22 cellular contexts compared by ENCODE assay signal in genomic region chr7:50718876-50719275, GRCh38.
DNase-seq lines count a peak whose midpoint lies in the region; ATAC-seq, FAIRE-seq and TF ChIP-seq lines count a peak whose summit lies in the region.
"Had no signal": no experiment of that assay in that cellular context is flagged by ENCODE, and none has a peak within 500 bp of the region (broad histone marks: within the 10 kb centered on the region; RNA-seq: fewer than 3 reads in every experiment).

No MANE protein-coding gene starts in this region.

- H3K79me2 ChIP-seq in HepG2 (ENCODE audit: insufficient read depth, low read length) (no peaks in the 10 kb centered on the region), mammary epithelial cell (ENCODE audit: insufficient read depth, low read length) (no peaks in the 10 kb centered on the region)

- dilution Hi-C loops in mammary epithelial cell (cut with HindIII; ENCODE audit: low sequenced_read_pairs): no loop called here

- FAIRE-seq in HepG2 (lab: Jason Lieb, UNC): no peak
- FAIRE-seq: GM12878 had no signal

- H4K20me1 ChIP-seq in HepG2 (ENCODE audit: insufficient read depth, low read length) (no peaks in the 10 kb centered on the region), mammary epithelial cell (ENCODE audit: insufficient read depth, low read length) (no peaks in the 10 kb centered on the region)

- TF ChIP-seq CTCF in HepG2 (CRISPR knock-in tag; IDR thresholded peaks at IDR 0.05): no peak
- TF ChIP-seq CTCF in right lobe of liver (IDR thresholded peaks at IDR 0.05): no peak
- no peak for TF ChIP-seq CTCF in mammary epithelial cell (conservative IDR thresholded peaks at IDR 0.05 in 1 of 2, IDR thresholded peaks at IDR 0.05 in 1 of 2; ENCODE audit: extremely low read depth in 1 of 2, insufficient read depth in 1 of 2, low read depth in 1 of 2, low read length in 2 of 2)

- H2AFZ ChIP-seq in HepG2 (ENCODE audit: low read length): no peak overlapping the region
- no peak overlapping the region for H2AFZ ChIP-seq in mammary epithelial cell (ENCODE audit: low read depth, low read length)

- BruUV-seq in HepG2 (replicated peaks; lab: Mats Ljungman, UMichigan) (no TSS peak), mammary epithelial cell (replicated peaks; lab: Mats Ljungman, UMichigan) (no TSS peak)

- 2% methylated on average over 2 of the region's 2 CpGs for WGBS in HepG2 (ENCODE audit: low lambda C conversion rate)
- WGBS in right lobe of liver (ENCODE audit: insufficient coverage, low coverage, low lambda C conversion rate, missing lambda C conversion rate): 30% methylated on average over 1 of the region's 2 CpGs
- 83% methylated on average over 2 of the region's 2 CpGs for WGBS in mammary epithelial cell (ENCODE audit: low coverage, missing lambda C conversion rate)

- no peak overlapping the region for H3K9ac ChIP-seq in HepG2 (ENCODE audit: insufficient read depth, low read depth, low read length)
- no peak overlapping the region for H3K9ac ChIP-seq in mammary epithelial cell (ENCODE audit: insufficient read depth, low read length)
- H3K9ac ChIP-seq: BLaER1 had no signal

- POLR2A ChIA-PET in HepG2 (lab: Yijun Ruan, JAX): no interaction called here

- H3K9me3 ChIP-seq in HepG2 (ENCODE audit: low read length) (no peaks in the 10 kb centered on the region), right lobe of liver (no peaks in the 10 kb centered on the region), mammary epithelial cell (replicated peaks; ENCODE audit: insufficient read depth, low read length) (no peaks in the 10 kb centered on the region)
- H3K9me3 ChIP-seq: left ventricle myocardium inferior had no signal

- H3K27ac ChIP-seq in HepG2 (ENCODE audit: extremely low read length, insufficient read depth, low read length) (peak overlapping the region; percentile 27), right lobe of liver (no peak overlapping the region), mammary epithelial cell (ENCODE audit: insufficient read depth, low read depth, low read length) (no peak overlapping the region)
- H3K27ac ChIP-seq: left ventricle myocardium inferior, WERI-Rb-1 had no signal

- H3K4me1 ChIP-seq in HepG2 (ENCODE audit: insufficient read depth, low read length): peaks cover 24% of the 10 kb centered on the region
- H3K4me1 ChIP-seq in right lobe of liver: peaks cover 0 to 22% (median 7%) of the 10 kb centered on the region in 4 donors
- peaks cover 7% of the 10 kb centered on the region for H3K4me1 ChIP-seq in mammary epithelial cell (ENCODE audit: insufficient read depth, low read length)

- TF ChIP-seq EP300 in HepG2 (IDR thresholded peaks at IDR 0.05; ENCODE audit: low read depth in 2 of 2, low read length in 2 of 2) (peak in 1 of 2 experiments; percentile 33; a peak in 1 of 4 replicates), HepG2 (CRISPR knock-in tag; IDR thresholded peaks at IDR 0.05; ENCODE audit: borderline replicate concordance) (no peak)

- H3K36me3 ChIP-seq in HepG2 (replicated peaks in 1 of 2; ENCODE audit: control insufficient read depth in 1 of 2, insufficient read depth in 2 of 2, low read length in 2 of 2) (no peaks in the 10 kb centered on the region), right lobe of liver (no peaks in the 10 kb centered on the region), mammary epithelial cell (ENCODE audit: insufficient read depth, low read length) (no peaks in the 10 kb centered on the region)
- H3K36me3 ChIP-seq: left ventricle myocardium inferior, WERI-Rb-1 had no signal

- no peak for TF ChIP-seq RAD21 in HepG2 (CRISPR knock-in tag; IDR thresholded peaks at IDR 0.05)

- CTCF ChIA-PET in HepG2 (lab: Yijun Ruan, JAX; ENCODE audit: low intra/inter-chr PET ratio, low total read pairs) (no interaction called here), mammary epithelial cell (lab: Charles Lee; ENCODE audit: low non-redundant PET) (no interaction called here)

- DNase-seq in HepG2 (ENCODE audit: low spot score) (peak; percentile 59), right lobe of liver (no peak), NCI-H510A (lab: John Stamatoyannopoulos, UW) (peak; percentile 41), left colon (no peak), ureter (ENCODE audit: low spot score) (peak; percentile 9), mammary epithelial cell (no peak), COLO829 (ENCODE audit: low spot score) (no peak)
- DNase-seq in activated CD4-positive, alpha-beta T cell treated with anti-CD3 and anti-CD28 coated beads for 4 hours: no peak
- DNase-seq: activated CD8-positive, alpha-beta T cell treated with anti-CD3 and anti-CD28 coated beads for 36 hours; activated naive CD4-positive, alpha-beta T cell treated with anti-CD3 and anti-CD28 coated beads for 36 hours; activated T-cell treated with anti-CD3 and anti-CD28 coated beads, Interleukin-2, amount 50 U/mL, for 1 hour; central memory CD4-positive, alpha-beta T cell; Karpas-422; left ventricle myocardium inferior; NCI-H2107; NCI-H526 treated with DMSO at 0.1 percent for 48 hours; OCI-M1; T-helper 17 cell; WERI-Rb-1 had no signal

- ATAC-seq in HepG2 (peak; percentile 82), right lobe of liver (no peak), left colon (peak; percentile 84)
- ATAC-seq: activated CD8-positive, alpha-beta T cell treated with anti-CD3 and anti-CD28 coated beads for 36 hours; GM12878; sciatic nerve; T-helper 17 cell had no signal

- H3K4me2 ChIP-seq in HepG2 (ENCODE audit: low read depth, low read length) (peak overlapping the region; percentile 69), mammary epithelial cell (ENCODE audit: insufficient read depth, low read depth, low read length) (no peak overlapping the region)

- H3K4me3 ChIP-seq in HepG2 (replicated peaks in 1 of 3; ENCODE audit: insufficient read depth in 1 of 3, low read depth in 2 of 3, low read length in 3 of 3) (no peak overlapping the region), right lobe of liver (no peak overlapping the region), mammary epithelial cell (replicated peaks in 1 of 3; ENCODE audit: insufficient read depth in 1 of 3, low read depth in 2 of 3, low read length in 3 of 3) (no peak overlapping the region)
- H3K4me3 ChIP-seq: BLaER1, GM12878, left ventricle myocardium inferior had no signal

- in situ Hi-C loops in HepG2 (cut with HindIII; ENCODE audit: extremely low pct_ligation_motif_present, low pct_unique_long_range_greater_than_20kb): no loop called here
- in situ Hi-C loops in mammary epithelial cell (cut with MboI; ENCODE audit: low sequenced_read_pairs in 2 of 2): no loop called here

- no peak for TF ChIP-seq POLR2A in HepG2 (IDR thresholded peaks at IDR 0.05; ENCODE audit: insufficient read depth in 1 of 2, low read depth in 2 of 2, low read length in 2 of 2)
- TF ChIP-seq POLR2A in right lobe of liver (IDR thresholded peaks at IDR 0.05): no peak

- intact Hi-C loops in HepG2 (cut with micrococcal nuclease; ENCODE audit: unreplicated experiment): loop anchor here (2.0 to 5.0 kb wide), 2 partner anchors 22 to 73 kb away; no protein-coding TSS in a partner anchor
- intact Hi-C loops in right lobe of liver (cut with DNase I): no loop called here
- intact Hi-C loops in left colon (cut with DNase I, micrococcal nuclease): no loop called here
- intact Hi-C loops in mammary epithelial cell (cut with micrococcal nuclease): no loop called here

- H3K27me3 ChIP-seq in HepG2 (ENCODE audit: control insufficient read depth in 1 of 2, insufficient read depth in 2 of 2, low read length in 2 of 2): no peaks in the 10 kb centered on the region
- H3K27me3 ChIP-seq in right lobe of liver: no peaks in the 10 kb centered on the region
- no peaks in the 10 kb centered on the region for H3K27me3 ChIP-seq in mammary epithelial cell (ENCODE audit: insufficient read depth, low read length)
- H3K27me3 ChIP-seq: BLaER1 had no signal

TF ChIP-seq in HepG2, 621 proteins besides CTCF, POLR2A, EP300 and RAD21 (continues in another document):
- TF ChIP-seq FOXA3 (CRISPR knock-in tag; IDR thresholded peaks at IDR 0.05) (peak; percentile 83), ZNF768 (CRISPR knock-in tag; IDR thresholded peaks at IDR 0.05) (no peak), ZNF546 (CRISPR knock-in tag; conservative IDR thresholded peaks at IDR 0.05) (no peak), ZNF788 (CRISPR knock-in tag; IDR thresholded peaks at IDR 0.05; ENCODE audit: borderline replicate concordance) (no peak), MBD4 (IDR thresholded peaks at IDR 0.05; ENCODE audit: borderline replicate concordance, low read length) (0 out of 2 replicates have a peak, but pooled peaks have one; percentile 41), GFI1 (CRISPR knock-in tag; IDR thresholded peaks at IDR 0.05; ENCODE audit: borderline replicate concordance) (0 out of 2 replicates have a peak, but pooled peaks have one; percentile 24), GATAD2A (CRISPR knock-in tag; IDR thresholded peaks at IDR 0.05) (peak; percentile 58), BCL6 (CRISPR knock-in tag; IDR thresholded peaks at IDR 0.05) (peak; percentile 47; the same call in 1 of the 2 replicates), RARA (CRISPR knock-in tag; IDR thresholded peaks at IDR 0.05) (peak; percentile 40; the same call in 1 of the 2 replicates), NCOA5 (CRISPR knock-in tag; IDR thresholded peaks at IDR 0.05) (no peak), TCF7 (IDR thresholded peaks at IDR 0.05; ENCODE audit: low read depth) (peak; percentile 38; the same call in 1 of the 2 replicates), TARDBP (CRISPR knock-in tag; IDR thresholded peaks at IDR 0.05) (peak; percentile 57), TBX2 (CRISPR knock-in tag; IDR thresholded peaks at IDR 0.05; ENCODE audit: borderline replicate concordance) (peak; percentile 50; the same call in 1 of the 2 replicates), HNRNPL (IDR thresholded peaks at IDR 0.05; ENCODE audit: low read depth, low read length) (no peak), SOX13 (IDR thresholded peaks at IDR 0.05) (0 out of 2 replicates have a peak, but pooled peaks have one; percentile 14), SOX13 (CRISPR knock-in tag; conservative IDR thresholded peaks at IDR 0.05 in 1 of 2, IDR thresholded peaks at IDR 0.05 in 1 of 2) (peak in 1 of 2 experiments; percentile 57; a peak in 1 of 4 replicates), MIXL1 (CRISPR knock-in tag; IDR thresholded peaks at IDR 0.05) (peak; percentile 59; the same call in 1 of the 2 replicates), KLF16 (CRISPR knock-in tag; IDR thresholded peaks at IDR 0.05) (0 out of 4 replicates have a peak, but pooled peaks of 1 of the 2 experiments have one; percentile 43), SOX6 (IDR thresholded peaks at IDR 0.05) (no peak), SOX6 (CRISPR knock-in tag; IDR thresholded peaks at IDR 0.05) (peak; percentile 69)
- TF ChIP-seq, protein P1, sequence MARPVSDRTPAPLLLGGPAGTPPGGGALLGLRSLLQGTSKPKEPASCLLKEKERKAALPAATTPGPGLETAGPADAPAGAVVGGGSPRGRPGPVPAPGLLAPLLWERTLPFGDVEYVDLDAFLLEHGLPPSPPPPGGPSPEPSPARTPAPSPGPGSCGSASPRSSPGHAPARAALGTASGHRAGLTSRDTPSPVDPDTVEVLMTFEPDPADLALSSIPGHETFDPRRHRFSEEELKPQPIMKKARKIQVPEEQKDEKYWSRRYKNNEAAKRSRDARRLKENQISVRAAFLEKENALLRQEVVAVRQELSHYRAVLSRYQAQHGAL (CRISPR knock-in tag; IDR thresholded peaks at IDR 0.05; ENCODE audit: not compliant biosample characterization): no peak

Comparison
In these comparisons a context has a peak if more than half of its experiments do, and no peak if none do; other contexts are left out.
1. ATAC-seq: peak in HepG2 (single experiment) and left colon (single experiment); none in right lobe of liver (0 of 4).
2. DNase-seq: peak in HepG2 (single experiment), NCI-H510A (single experiment) and ureter (single experiment); none in right lobe of liver (0 of 3), left colon (0 of 2), mammary epithelial cell (single experiment), activated CD4-positive, alpha-beta T cell treated with anti-CD3 and anti-CD28 coated beads for 4 hours (0 of 2) and COLO829 (single experiment).